ENCODE assay signal across 8 cellular contexts in the genomic region with DNA sequence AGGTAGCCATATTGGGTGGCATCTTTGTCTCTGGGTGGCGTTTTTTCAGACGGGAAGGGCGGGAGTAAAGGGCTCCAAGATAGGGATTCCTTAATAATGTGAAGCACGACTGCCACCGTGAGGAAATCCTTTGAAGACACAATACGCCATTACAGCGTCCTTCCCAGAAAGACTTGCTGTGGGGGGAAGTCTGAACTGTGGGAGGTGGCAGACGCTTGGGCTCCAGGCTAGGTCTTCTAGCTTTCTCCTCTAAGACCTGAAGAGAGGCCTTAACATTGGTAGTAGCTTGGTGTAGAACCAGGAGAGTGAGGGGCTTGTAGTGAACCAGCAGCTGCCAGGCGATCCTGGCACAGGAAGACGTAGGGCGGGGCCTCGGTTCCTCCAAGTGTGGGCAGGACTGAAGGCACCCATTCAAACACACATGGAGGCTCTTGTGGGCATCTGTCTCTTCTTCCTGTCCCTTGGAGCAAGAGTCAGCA.
DNase-seq lines count a peak whose midpoint lies in the region; ATAC-seq and TF ChIP-seq lines count a peak whose summit lies in the region.

No MANE protein-coding gene starts in this region.

- CTCF ChIA-PET in HEK293T (lab: Yijun Ruan, JAX) = no interaction called here

- H3K27me3 ChIP-seq in adrenal gland = no peaks in the 10 kb centered on the region

- DNase-seq in GM04503 (ENCODE audit: low read depth) = peak; percentile 33
- DNase-seq in HEK293T (ENCODE audit: extremely low spot score) = no peak
- DNase-seq in adrenal gland = peak in 5 of 7 donors; percentile 76 to 95 (median 91)
- no peak for DNase-seq in natural killer cell
- DNase-seq in kidney glomerular epithelial cell (lab: John Stamatoyannopoulos, UW) = no peak
- no peak for DNase-seq in NCI-H510A (lab: John Stamatoyannopoulos, UW)
- no peak for DNase-seq in GM03348 (ENCODE audit: low spot score)
- no peak for DNase-seq in stimulated activated naive CD8-positive, alpha-beta T cell treated with anti-CD3 and anti-CD28 coated beads, Interleukin-15, amount 100 ng/mL, for 72 hours

- H3K9me3 ChIP-seq in adrenal gland (replicated peaks in 1 of 3) = peaks cover 0 to 6% (median 0%) of the 10 kb centered on the region in 3 donors

- H3K4me3 Mint-ChIP-seq in natural killer cell = peak overlapping the region; percentile 91
- H3K4me3 Mint-ChIP-seq in stimulated activated naive CD8-positive, alpha-beta T cell treated with anti-CD3 and anti-CD28 coated beads, Interleukin-15, amount 100 ng/mL, for 72 hours = no peak overlapping the region

- intact Hi-C loops in adrenal gland (cut with DNase I) = no loop called here
- intact Hi-C loops in natural killer cell (cut with micrococcal nuclease) = no loop called here

- H3K4me1 ChIP-seq in adrenal gland (replicated peaks in 1 of 2) = no peaks in the 10 kb centered on the region

- peak in 1 of 3 donors; percentile 74 for ATAC-seq in natural killer cell
- no peak for ATAC-seq in stimulated activated naive CD8-positive, alpha-beta T cell treated with anti-CD3 and anti-CD28 coated beads, Interleukin-15, amount 100 ng/mL, for 72 hours

- no peaks in the 10 kb centered on the region for H3K36me3 ChIP-seq in adrenal gland (replicated peaks in 1 of 2)

- TF ChIP-seq CTCF in adrenal gland (IDR thresholded peaks at IDR 0.05) (peak in 4 of 6 experiments; percentile 9 to 72 (median 42)), natural killer cell (IDR thresholded peaks at IDR 0.05) (no peak)

- TF ChIP-seq POLR2A in adrenal gland (IDR thresholded peaks at IDR 0.05) = no peak

- 37 to 93% (median 67%) methylated on average over 9 to 12 of the region's 12 CpGs for WGBS in adrenal gland, 4 donors

- H3K9me3 Mint-ChIP-seq in natural killer cell = peaks cover 4 to 6% of the 10 kb centered on the region in 2 donors
- peaks cover 4 to 8% of the 10 kb centered on the region in 2 donors for H3K9me3 Mint-ChIP-seq in stimulated activated naive CD8-positive, alpha-beta T cell treated with anti-CD3 and anti-CD28 coated beads, Interleukin-15, amount 100 ng/mL, for 72 hours

- POLR2A ChIA-PET in HEK293T (lab: Yijun Ruan, JAX) = no interaction called here

- H3K27ac Mint-ChIP-seq in natural killer cell = peak overlapping the region in 1 of 2 donors; percentile 89
- no peak overlapping the region for H3K27ac Mint-ChIP-seq in stimulated activated naive CD8-positive, alpha-beta T cell treated with anti-CD3 and anti-CD28 coated beads, Interleukin-15, amount 100 ng/mL, for 72 hours

- H3K4me3 ChIP-seq in adrenal gland = peak overlapping the region in 2 of 4 donors; percentile 33 to 54

- H3K27me3 Mint-ChIP-seq in natural killer cell (ENCODE audit: low read depth in 2 of 2) = no peaks in the 10 kb centered on the region
- H3K27me3 Mint-ChIP-seq in stimulated activated naive CD8-positive, alpha-beta T cell treated with anti-CD3 and anti-CD28 coated beads, Interleukin-15, amount 100 ng/mL, for 72 hours = no peaks in the 10 kb centered on the region

- no peaks in the 10 kb centered on the region for H3K36me3 Mint-ChIP-seq in natural killer cell

- peaks cover 0 to 13% of the 10 kb centered on the region in 2 donors for H3K4me1 Mint-ChIP-seq in natural killer cell
- H3K4me1 Mint-ChIP-seq in stimulated activated naive CD8-positive, alpha-beta T cell treated with anti-CD3 and anti-CD28 coated beads, Interleukin-15, amount 100 ng/mL, for 72 hours = no peaks in the 10 kb centered on the region

- peak overlapping the region in 3 of 5 donors; percentile 76 to 87 (median 87) for H3K27ac ChIP-seq in adrenal gland

TF ChIP-seq in HEK293T, 16 proteins besides CTCF, POLR2A, EP300 and RAD21:
- TF ChIP-seq SP1 (IDR thresholded peaks at IDR 0.05) (no peak), ZNF384 (IDR thresholded peaks at IDR 0.05) (peak; percentile 100)

Comparison
In these comparisons a context has a peak if more than half of its experiments do, and no peak if none do; other contexts are left out.
1. DNase-seq: peak in GM04503 (single experiment) and adrenal gland (5 of 7); none in HEK293T (single experiment), natural killer cell (single experiment), kidney glomerular epithelial cell (single experiment), NCI-H510A (single experiment), GM03348 (single experiment) and stimulated activated naive CD8-positive, alpha-beta T cell treated with anti-CD3 and anti-CD28 coated beads, Interleukin-15, amount 100 ng/mL, for 72 hours (0 of 2).